7 cellular contexts compared by ENCODE assay signal in genomic region chr6:119346914-119347313, GRCh38. TPM values are rescaled to one million over a fixed set of nuclear protein-coding genes. Genes with fewer than 3 reads are reported as not detected.
DNase-seq lines count a peak whose midpoint lies in the region; FAIRE-seq and TF ChIP-seq lines count a peak whose summit lies in the region.

No MANE protein-coding gene starts in this region.

- no peak for TF ChIP-seq POLR2A in GM12891 (IDR thresholded peaks at IDR 0.05; ENCODE audit: low read depth, low read length)

- H3K4me3 ChIP-seq in WI38 (ENCODE audit: low read depth, low read length): peak overlapping the region; percentile 76
- H3K4me3 ChIP-seq in skin epidermis: peak overlapping the region; percentile 62 to 98 (median 79)

- TF ChIP-seq CTCF in WI38 (IDR thresholded peaks at IDR 0.05; ENCODE audit: low read depth, low read length) (no peak), glutamatergic neuron (IDR thresholded peaks at IDR 0.05; ENCODE audit: partially characterized antibody, unreplicated experiment) (no peak)

- H3K4me3 Mint-ChIP-seq in glutamatergic neuron (ENCODE audit: unreplicated experiment): peak overlapping the region; percentile 83

- no peak for FAIRE-seq in GM12891 (lab: Jason Lieb, UNC)

- H3K4me1 Mint-ChIP-seq in glutamatergic neuron (ENCODE audit: low read depth, unreplicated experiment): peaks cover 20% of the 10 kb centered on the region

- peak overlapping the region in 2 of 21 experiments; percentile 94 to 97 for H3K27ac ChIP-seq in skin epidermis

- H3K36me3 Mint-ChIP-seq in glutamatergic neuron (ENCODE audit: unreplicated experiment): peaks cover 4% of the 10 kb centered on the region

- peaks cover 3% of the 10 kb centered on the region for H3K27me3 Mint-ChIP-seq in glutamatergic neuron (ENCODE audit: unreplicated experiment)

- H3K27ac Mint-ChIP-seq in glutamatergic neuron (ENCODE audit: unreplicated experiment): no peak overlapping the region

- H3K9me3 Mint-ChIP-seq in glutamatergic neuron (ENCODE audit: unreplicated experiment): peaks cover 8% of the 10 kb centered on the region

- no peak for DNase-seq in GM12891 (ENCODE audit: insufficient read length, low spot score)
- DNase-seq in glutamatergic neuron: no peak
- DNase-seq in DMS153 treated with DMSO at 0.1 percent for 48 hours (lab: John Stamatoyannopoulos, UW; ENCODE audit: unreplicated experiment): no peak
- DNase-seq in stimulated activated CD8-positive, alpha-beta memory T cell treated with anti-CD3 and anti-CD28 coated beads, Interleukin-4, amount 100 ng/mL, for 48 hours: no peak
- no peak for DNase-seq in mesenteric fat pad (ENCODE audit: low spot score)

TF ChIP-seq in GM12891, 5 proteins besides CTCF, POLR2A, EP300 and RAD21:
- no peak for TF ChIP-seq PAX5 (IDR thresholded peaks at IDR 0.05; ENCODE audit: insufficient read depth, low read length, severe bottlenecking)
- peak; percentile 23; the same call in 1 of the 2 replicates for TF ChIP-seq SPI1 (IDR thresholded peaks at IDR 0.05; ENCODE audit: low read depth, low read length)

RNA-seq across cellular contexts. Expression of gene MAN1A1, which starts 2.6 kb away (rescaled TPM):
- 9.5 TPM for polyA plus RNA-seq in GM12891 (2012; ENCODE audit: low read depth, missing spikeins)
- total RNA-seq in glutamatergic neuron (ENCODE audit: unreplicated experiment): 10.5 TPM
- 147 TPM for total RNA-seq in mesenteric fat pad

Comparison
In these comparisons a context has a peak if more than half of its experiments do, and no peak if none do; other contexts are left out.
1. RNA of gene MAN1A1, which starts 2.6 kb away (total RNA-seq): 147 TPM in mesenteric fat pad (single experiment); 10.5 TPM in glutamatergic neuron (single experiment); every median in the first group is over 10 times any median in the second.